ENCODE assay signal across 8 cellular contexts in the genomic region with DNA sequence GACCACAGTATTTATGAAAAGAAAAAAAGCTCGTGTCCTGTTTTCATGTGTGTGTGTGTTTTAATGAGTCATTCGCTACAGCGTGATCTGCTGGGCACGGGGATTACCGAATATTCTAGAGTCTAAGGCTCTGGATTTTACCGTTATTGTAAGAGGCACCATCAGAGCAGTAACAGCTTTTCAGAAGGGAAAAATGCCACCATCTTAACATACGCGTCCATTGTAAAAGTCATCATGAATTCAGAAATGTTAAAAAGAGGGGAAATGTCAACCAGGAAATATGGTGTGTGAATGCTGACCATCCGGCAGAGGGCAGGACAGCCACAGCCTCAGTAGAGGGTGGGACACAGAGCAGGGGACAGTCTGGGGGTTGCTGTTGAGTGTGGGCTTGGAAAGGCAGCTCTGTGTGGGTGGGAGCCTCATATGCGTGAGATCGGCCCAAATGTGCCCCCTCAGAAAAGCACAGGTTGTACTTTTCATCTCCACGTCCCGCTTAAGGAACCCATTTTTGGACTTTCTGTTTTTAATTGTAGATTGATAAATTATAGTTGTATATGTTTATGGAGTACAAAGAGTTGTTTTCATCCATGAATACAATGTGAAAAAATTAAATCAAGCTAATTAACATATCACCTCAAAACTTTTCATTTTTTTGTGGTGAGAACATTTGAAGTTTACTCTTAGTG.
DNase-seq lines count a peak whose midpoint lies in the region; ATAC-seq and TF ChIP-seq lines count a peak whose summit lies in the region.

No MANE protein-coding gene starts in this region.

- H3K36me3 Mint-ChIP-seq in activated naive CD4-positive, alpha-beta T cell treated with anti-CD3 and anti-CD28 coated beads, Interleukin-2, amount 10 ng/mL, durations not matched to agents 7 days and 5 days = no peaks in the 10 kb centered on the region

- DNase-seq in Right ventricle myocardium inferior (ENCODE audit: missing footprints) = no peak
- no peak for DNase-seq in cardiac septum (ENCODE audit: low spot score)
- DNase-seq in SK-N-SH = peak; percentile 85
- no peak for DNase-seq in left ventricle myocardium superior
- peak in 1 of 2 donors; percentile 46 for DNase-seq in aorta
- no peak for DNase-seq in activated naive CD4-positive, alpha-beta T cell treated with anti-CD3 and anti-CD28 coated beads, Interleukin-2, amount 10 ng/mL, durations not matched to agents 7 days and 5 days
- no peak for DNase-seq in NCI-H2029 (lab: John Stamatoyannopoulos, UW)
- DNase-seq in stimulated activated naive CD4-positive, alpha-beta T cell treated with Interleukin-2 at 50 U/mL for 16 hours (lab: John Stamatoyannopoulos, UW) = no peak

- H3K9ac ChIP-seq in SK-N-SH = no peak overlapping the region

- no peaks in the 10 kb centered on the region for H3K79me2 ChIP-seq in SK-N-SH (ENCODE audit: insufficient read depth)

- H3K9me3 ChIP-seq in SK-N-SH (no peaks in the 10 kb centered on the region), aorta (ENCODE audit: control insufficient read depth, low read length) (no peaks in the 10 kb centered on the region)

- H2AFZ ChIP-seq in SK-N-SH (ENCODE audit: low read depth) = peak overlapping the region; percentile 39

- peak; percentile 76 for TF ChIP-seq CTCF in SK-N-SH (IDR thresholded peaks at IDR 0.05)

- peak; percentile 93 for TF ChIP-seq RAD21 in SK-N-SH (IDR thresholded peaks at IDR 0.05; ENCODE audit: low read length)

- H4K20me1 ChIP-seq in SK-N-SH (ENCODE audit: insufficient read depth) = no peaks in the 10 kb centered on the region

- no peaks in the 10 kb centered on the region for H3K4me1 Mint-ChIP-seq in activated naive CD4-positive, alpha-beta T cell treated with anti-CD3 and anti-CD28 coated beads, Interleukin-2, amount 10 ng/mL, durations not matched to agents 7 days and 5 days

- H3K4me1 ChIP-seq in SK-N-SH (ENCODE audit: control insufficient read depth in 1 of 2, insufficient read depth in 2 of 2, low read depth in 1 of 2, low read length in 1 of 2) (peaks cover 0 to 23% of the 10 kb centered on the region in 2 experiments; a peak in 2 of 4 replicates), aorta (ENCODE audit: control insufficient read depth in 1 of 2, insufficient read depth in 2 of 2, low read length in 2 of 2) (no peaks in the 10 kb centered on the region)

- intact Hi-C loops in Right ventricle myocardium inferior (cut with DNase I) (loop anchor here (1.0 to 5.0 kb wide), 2 partner anchors 201 to 335 kb away; no protein-coding TSS in a partner anchor), cardiac septum (cut with DNase I) (loop anchor here (5.0 kb wide), 1 partner anchor 200 kb away; no protein-coding TSS in a partner anchor), left ventricle myocardium superior (cut with micrococcal nuclease) (no loop called here), aorta (cut with DNase I) (no loop called here)

- H3K27ac Mint-ChIP-seq in activated naive CD4-positive, alpha-beta T cell treated with anti-CD3 and anti-CD28 coated beads, Interleukin-2, amount 10 ng/mL, durations not matched to agents 7 days and 5 days = no peak overlapping the region

- H3K36me3 ChIP-seq in SK-N-SH (replicated peaks in 1 of 2; ENCODE audit: control insufficient read depth in 1 of 2, insufficient read depth in 2 of 2, low read length in 1 of 2) (no peaks in the 10 kb centered on the region), aorta (ENCODE audit: control insufficient read depth in 1 of 2, insufficient read depth in 2 of 2, low read length in 1 of 2) (no peaks in the 10 kb centered on the region)

- H3F3A ChIP-seq in SK-N-SH (replicated peaks; ENCODE audit: insufficient read depth) = no peaks in the 10 kb centered on the region

- H3K4me2 ChIP-seq in SK-N-SH = no peak overlapping the region

- no peak for TF ChIP-seq EP300 in SK-N-SH (IDR thresholded peaks at IDR 0.05; ENCODE audit: borderline replicate concordance in 1 of 2, low read depth in 1 of 2, low read length in 1 of 2)

- POLR2A ChIA-PET in SK-N-SH (lab: Yijun Ruan, JAX) = no interaction called here

- no peak overlapping the region for H3K4me3 Mint-ChIP-seq in activated naive CD4-positive, alpha-beta T cell treated with anti-CD3 and anti-CD28 coated beads, Interleukin-2, amount 10 ng/mL, durations not matched to agents 7 days and 5 days

- 51% methylated on average over 13 of the region's 13 CpGs for WGBS in SK-N-SH (ENCODE audit: low lambda C conversion rate)
- 61 to 64% methylated on average over 13 of the region's 13 CpGs for WGBS in aorta, 2 donors

- CTCF ChIA-PET in SK-N-SH (lab: Yijun Ruan, JAX) = interaction anchor here (0.5 to 3.1 kb wide), 57 partner anchors 9 to 617 kb away, joined by 3 to 87 read pairs (median 4); a partner anchor contains a TSS
- CTCF ChIA-PET in activated naive CD4-positive, alpha-beta T cell treated with anti-CD3 and anti-CD28 coated beads, Interleukin-2, amount 10 ng/mL, durations not matched to agents 7 days and 5 days (lab: Charles Lee) = interaction anchor here (0.6 kb wide), 1 partner anchor 171 kb away, joined by 4 read pairs; no protein-coding TSS in a partner anchor

- ATAC-seq in Right ventricle myocardium inferior (peak; percentile 72), left ventricle myocardium superior (peak; percentile 65), aorta (ENCODE audit: low FRiP score) (peak; percentile 52)

- no peaks in the 10 kb centered on the region for H3K9me2 ChIP-seq in SK-N-SH

- H3K27me3 ChIP-seq in SK-N-SH (ENCODE audit: insufficient read depth) (no peaks in the 10 kb centered on the region), aorta (ENCODE audit: control insufficient read depth in 1 of 2, insufficient read depth in 2 of 2, low read length in 1 of 2) (no peaks in the 10 kb centered on the region)

- H3K9me3 Mint-ChIP-seq in activated naive CD4-positive, alpha-beta T cell treated with anti-CD3 and anti-CD28 coated beads, Interleukin-2, amount 10 ng/mL, durations not matched to agents 7 days and 5 days = no peaks in the 10 kb centered on the region

- no peak overlapping the region for H3K4me3 ChIP-seq in SK-N-SH (ENCODE audit: low read depth in 2 of 2, low read length in 1 of 2)
- no peak overlapping the region for H3K4me3 ChIP-seq in aorta (ENCODE audit: low read length in 2 of 2)

- H3K27me3 Mint-ChIP-seq in activated naive CD4-positive, alpha-beta T cell treated with anti-CD3 and anti-CD28 coated beads, Interleukin-2, amount 10 ng/mL, durations not matched to agents 7 days and 5 days = no peaks in the 10 kb centered on the region

- H3K27ac ChIP-seq in SK-N-SH (ENCODE audit: low read depth in 2 of 2, low read length in 1 of 2) (peak overlapping the region in 1 of 2 experiments; percentile 74; a peak in 2 of 4 replicates), aorta (ENCODE audit: low read depth in 1 of 2, low read length in 2 of 2) (no peak overlapping the region)

TF ChIP-seq in SK-N-SH, 30 proteins besides CTCF, POLR2A, EP300 and RAD21 (continues in another document):
- TF ChIP-seq RXRA (IDR thresholded peaks at IDR 0.05; ENCODE audit: borderline replicate concordance, low read depth) (no peak), TCF12 (IDR thresholded peaks at IDR 0.05) (no peak), CHD2 (IDR thresholded peaks at IDR 0.05; ENCODE audit: low read length, partially characterized antibody) (no peak), YY1 (IDR thresholded peaks at IDR 0.05; ENCODE audit: low read depth) (no peak), RFX5 (IDR thresholded peaks at IDR 0.05; ENCODE audit: low read length) (no peak), SMC3 (IDR thresholded peaks at IDR 0.05; ENCODE audit: low read depth, low read length) (peak; percentile 93), NRF1 (IDR thresholded peaks at IDR 0.05; ENCODE audit: low read depth, low read length) (peak; percentile 19; the same call in 1 of the 2 replicates), NFIC (IDR thresholded peaks at IDR 0.05; ENCODE audit: borderline replicate concordance) (no peak)
- TF ChIP-seq, protein P1, sequence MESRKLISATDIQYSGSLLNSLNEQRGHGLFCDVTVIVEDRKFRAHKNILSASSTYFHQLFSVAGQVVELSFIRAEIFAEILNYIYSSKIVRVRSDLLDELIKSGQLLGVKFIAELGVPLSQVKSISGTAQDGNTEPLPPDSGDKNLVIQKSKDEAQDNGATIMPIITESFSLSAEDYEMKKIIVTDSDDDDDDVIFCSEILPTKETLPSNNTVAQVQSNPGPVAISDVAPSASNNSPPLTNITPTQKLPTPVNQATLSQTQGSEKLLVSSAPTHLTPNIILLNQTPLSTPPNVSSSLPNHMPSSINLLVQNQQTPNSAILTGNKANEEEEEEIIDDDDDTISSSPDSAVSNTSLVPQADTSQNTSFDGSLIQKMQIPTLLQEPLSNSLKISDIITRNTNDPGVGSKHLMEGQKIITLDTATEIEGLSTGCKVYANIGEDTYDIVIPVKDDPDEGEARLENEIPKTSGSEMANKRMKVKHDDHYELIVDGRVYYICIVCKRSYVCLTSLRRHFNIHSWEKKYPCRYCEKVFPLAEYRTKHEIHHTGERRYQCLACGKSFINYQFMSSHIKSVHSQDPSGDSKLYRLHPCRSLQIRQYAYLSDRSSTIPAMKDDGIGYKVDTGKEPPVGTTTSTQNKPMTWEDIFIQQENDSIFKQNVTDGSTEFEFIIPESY (IDR thresholded peaks at IDR 0.05; ENCODE audit: borderline replicate concordance, low read depth) = no peak
- TF ChIP-seq, protein P2, sequence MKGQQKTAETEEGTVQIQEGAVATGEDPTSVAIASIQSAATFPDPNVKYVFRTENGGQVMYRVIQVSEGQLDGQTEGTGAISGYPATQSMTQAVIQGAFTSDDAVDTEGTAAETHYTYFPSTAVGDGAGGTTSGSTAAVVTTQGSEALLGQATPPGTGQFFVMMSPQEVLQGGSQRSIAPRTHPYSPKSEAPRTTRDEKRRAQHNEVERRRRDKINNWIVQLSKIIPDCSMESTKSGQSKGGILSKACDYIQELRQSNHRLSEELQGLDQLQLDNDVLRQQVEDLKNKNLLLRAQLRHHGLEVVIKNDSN (IDR thresholded peaks at IDR 0.05; ENCODE audit: borderline replicate concordance, low read depth) = no peak
- TF ChIP-seq, protein P3, sequence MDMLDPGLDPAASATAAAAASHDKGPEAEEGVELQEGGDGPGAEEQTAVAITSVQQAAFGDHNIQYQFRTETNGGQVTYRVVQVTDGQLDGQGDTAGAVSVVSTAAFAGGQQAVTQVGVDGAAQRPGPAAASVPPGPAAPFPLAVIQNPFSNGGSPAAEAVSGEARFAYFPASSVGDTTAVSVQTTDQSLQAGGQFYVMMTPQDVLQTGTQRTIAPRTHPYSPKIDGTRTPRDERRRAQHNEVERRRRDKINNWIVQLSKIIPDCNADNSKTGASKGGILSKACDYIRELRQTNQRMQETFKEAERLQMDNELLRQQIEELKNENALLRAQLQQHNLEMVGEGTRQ (IDR thresholded peaks at IDR 0.05; ENCODE audit: borderline replicate concordance, low read depth, low read length) = no peak

Comparison
In these comparisons a context has a peak if more than half of its experiments do, and no peak if none do; other contexts are left out.
1. intact Hi-C loops: an anchor here in Right ventricle myocardium inferior (1.0 to 5.0 kb wide) and cardiac septum (5.0 kb wide); none called in left ventricle myocardium superior and aorta.